Comparison of ENCODE assay signal across 1 cellular context in the genomic region with DNA sequence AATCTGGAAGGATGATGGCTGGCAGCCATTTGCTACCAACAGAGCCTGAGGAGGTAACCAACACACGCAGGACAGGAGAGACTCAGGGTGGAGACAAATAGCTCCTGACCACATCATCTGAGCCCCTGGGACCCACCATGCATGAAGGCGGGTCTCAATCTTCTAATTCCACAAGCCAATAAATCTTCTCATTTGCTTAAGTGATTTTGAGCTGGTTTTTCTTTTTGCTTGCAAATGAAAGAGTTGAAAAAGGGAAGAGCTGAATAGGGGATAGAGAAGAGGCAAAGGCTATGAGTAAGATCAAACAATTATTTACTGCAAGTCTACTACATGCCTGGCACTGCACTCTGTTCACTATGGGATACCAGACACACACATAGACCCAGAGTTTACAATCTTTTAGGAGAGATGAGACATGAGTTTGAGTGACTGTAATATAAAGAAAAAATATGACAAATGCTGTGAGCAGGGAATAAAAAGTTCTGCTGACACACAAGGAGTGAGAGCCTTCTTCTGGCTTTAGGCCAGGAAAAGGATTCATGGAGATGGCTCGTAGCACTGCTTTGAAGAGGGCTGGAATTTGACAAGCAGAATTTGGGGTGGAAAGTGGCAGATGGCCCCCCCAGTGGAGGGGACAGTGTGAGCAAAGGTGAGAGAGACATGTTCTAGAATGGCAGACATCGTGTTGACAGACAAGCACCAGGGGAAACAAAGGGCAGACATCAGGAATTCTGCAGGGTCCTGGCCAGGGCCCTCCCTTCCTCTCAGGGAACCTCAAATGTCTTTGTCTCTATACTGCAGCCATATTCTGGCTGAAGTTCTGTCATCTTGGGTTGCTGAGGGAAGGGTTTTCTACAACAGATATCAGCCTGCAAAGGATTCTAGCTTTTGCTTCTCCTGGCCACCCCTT.
TF ChIP-seq lines count a peak whose summit lies in the region.

No MANE protein-coding gene starts in this region.

TF ChIP-seq in SK-N-SH treated with all-trans-retinoic acid at 6 μM for 48 hours, 23 proteins besides CTCF, POLR2A, EP300 and RAD21 (continued from another document):
- TF ChIP-seq ZNF70 (CRISPR knock-in tag; IDR thresholded peaks at IDR 0.05) (no peak), ISL1 (CRISPR knock-in tag; IDR thresholded peaks at IDR 0.05) (no peak), ZFP3 (CRISPR knock-in tag; IDR thresholded peaks at IDR 0.05) (no peak), ZNF8 (CRISPR knock-in tag; IDR thresholded peaks at IDR 0.05) (no peak)
- TF ChIP-seq, protein P1, sequence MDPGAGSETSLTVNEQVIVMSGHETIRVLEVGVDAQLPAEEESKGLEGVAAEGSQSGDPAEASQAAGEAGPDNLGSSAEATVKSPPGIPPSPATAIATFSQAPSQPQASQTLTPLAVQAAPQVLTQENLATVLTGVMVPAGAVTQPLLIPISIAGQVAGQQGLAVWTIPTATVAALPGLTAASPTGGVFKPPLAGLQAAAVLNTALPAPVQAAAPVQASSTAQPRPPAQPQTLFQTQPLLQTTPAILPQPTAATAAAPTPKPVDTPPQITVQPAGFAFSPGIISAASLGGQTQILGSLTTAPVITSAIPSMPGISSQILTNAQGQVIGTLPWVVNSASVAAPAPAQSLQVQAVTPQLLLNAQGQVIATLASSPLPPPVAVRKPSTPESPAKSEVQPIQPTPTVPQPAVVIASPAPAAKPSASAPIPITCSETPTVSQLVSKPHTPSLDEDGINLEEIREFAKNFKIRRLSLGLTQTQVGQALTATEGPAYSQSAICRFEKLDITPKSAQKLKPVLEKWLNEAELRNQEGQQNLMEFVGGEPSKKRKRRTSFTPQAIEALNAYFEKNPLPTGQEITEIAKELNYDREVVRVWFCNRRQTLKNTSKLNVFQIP (CRISPR knock-in tag; IDR thresholded peaks at IDR 0.05; ENCODE audit: borderline replicate concordance, low read depth) = no peak
TF ChIP-seq in SK-N-SH treated with all-trans-retinoic acid at 6 μM for 48 hours: peak in this region for 0.
